Comparison of ENCODE assay signal across 19 cellular contexts in genomic region chr7:50734246-50734645, GRCh38. TPM values are rescaled to one million over a fixed set of nuclear protein-coding genes. Genes with fewer than 3 reads are reported as not detected.
A peak's percentile ranks its signal among the peaks of the same experiment; 100 is the strongest.
DNase-seq lines count a peak whose midpoint lies in the region; ATAC-seq, FAIRE-seq and TF ChIP-seq lines count a peak whose summit lies in the region.
"Had no signal": no experiment of that assay in that cellular context is flagged by ENCODE, and none has a peak within 500 bp of the region (broad histone marks: within the 10 kb centered on the region; RNA-seq: fewer than 3 reads in every experiment).

No MANE protein-coding gene starts in this region.

- H2BK5ac ChIP-seq in neuronal stem cell (ENCODE audit: low read length): no peak overlapping the region

- H4K91ac ChIP-seq in neuronal stem cell (ENCODE audit: low read depth, low read length, poor library complexity): no peak overlapping the region

- H3K23ac ChIP-seq in neuronal stem cell (ENCODE audit: low read depth, low read length, poor library complexity): peak overlapping the region; percentile 23

- H4K20me1 ChIP-seq in PC-9 (ENCODE audit: insufficient read depth): peaks cover 47% of the 10 kb centered on the region

- no peaks in the 10 kb centered on the region for H3K27me3 ChIP-seq in PC-9 (ENCODE audit: insufficient read depth, low read depth)
- H3K27me3 ChIP-seq in neuronal stem cell (ENCODE audit: control insufficient read depth in 3 of 3, insufficient read depth in 3 of 3, low read depth in 1 of 3, low read length in 3 of 3): no peaks in the 10 kb centered on the region

- H2AFZ ChIP-seq in PC-9 (no peak overlapping the region), neuronal stem cell (ENCODE audit: low read length) (no peak overlapping the region)

- TF ChIP-seq CTCF in A549 (IDR thresholded peaks at IDR 0.05) (no peak), PC-9 (conservative IDR thresholded peaks at IDR 0.05) (no peak)

- intact Hi-C loops in PC-9 (cut with micrococcal nuclease; ENCODE audit: unreplicated experiment): no loop called here

- no peaks in the 10 kb centered on the region for H3K9me2 ChIP-seq in PC-9 (ENCODE audit: insufficient read depth)

- peak overlapping the region; percentile 59 for H3K18ac ChIP-seq in neuronal stem cell (ENCODE audit: low read length)

- peaks cover 4% of the 10 kb centered on the region for H3K79me1 ChIP-seq in neuronal stem cell (ENCODE audit: low read depth, low read length)

- no peak overlapping the region for H3K4ac ChIP-seq in neuronal stem cell (ENCODE audit: low read length)

- no peak for TF ChIP-seq POLR2A in A549 (IDR thresholded peaks at IDR 0.05; ENCODE audit: low read length)

- no peak overlapping the region for H4K8ac ChIP-seq in neuronal stem cell (ENCODE audit: low read depth, low read length)

- no peaks in the 10 kb centered on the region for H3K36me3 ChIP-seq in PC-9 (ENCODE audit: low read depth)
- peaks cover 0 to 15% of the 10 kb centered on the region in 2 donors for H3K36me3 ChIP-seq in neuronal stem cell (replicated peaks in 1 of 2; ENCODE audit: control insufficient read depth in 2 of 2, insufficient read depth in 2 of 2, low read length in 2 of 2)

- no peak overlapping the region for H3K9ac ChIP-seq in neuronal stem cell (ENCODE audit: low read depth, low read length, poor library complexity)

- POLR2A ChIA-PET in A549 (lab: Yijun Ruan, JAX) (interaction anchor here (0.6 kb wide), 1 partner anchor 57 kb away, joined by 3 read pairs; no protein-coding TSS in a partner anchor), PC-9 (lab: Charles Lee; ENCODE audit: unreplicated experiment) (no interaction called here)

- ATAC-seq in A549 (no peak), GM18517 (IDR thresholded peaks at IDR 0.05; ENCODE audit: unreplicated experiment) (no peak), HG02623 (IDR thresholded peaks at IDR 0.05; ENCODE audit: unreplicated experiment) (no peak)
- ATAC-seq: Right ventricle myocardium inferior had no signal

- H2BK15ac ChIP-seq in neuronal stem cell (ENCODE audit: low read length): no peak overlapping the region

- H3K27ac ChIP-seq in A549 (peak overlapping the region; percentile 63 to 85), PC-9 (peak overlapping the region; percentile 31), epithelial cell of prostate (peak overlapping the region; percentile 46), neuronal stem cell (replicated peaks; ENCODE audit: low read length) (no peak overlapping the region)

- H3K4me3 ChIP-seq in A549 (0 out of 3 replicates have a peak overlapping the region, but pooled peaks have one; percentile 13), PC-9 (no peak overlapping the region), neuronal stem cell (ENCODE audit: low read length in 2 of 2) (no peak overlapping the region)

- H2BK12ac ChIP-seq in neuronal stem cell (ENCODE audit: low read length): no peak overlapping the region

- peaks cover 9% of the 10 kb centered on the region for H3F3A ChIP-seq in PC-9 (ENCODE audit: insufficient read depth, low read depth)

- no peak overlapping the region for H2AK5ac ChIP-seq in neuronal stem cell (ENCODE audit: low read depth, low read length)

- peak overlapping the region; percentile 76 for H3K4me2 ChIP-seq in A549
- H3K4me2 ChIP-seq in PC-9: peak overlapping the region; percentile 21
- H3K4me2 ChIP-seq in neuronal stem cell (ENCODE audit: insufficient read depth, low read length, poor library complexity, severe bottlenecking): no peak overlapping the region

- TF ChIP-seq RAD21 in A549 (conservative IDR thresholded peaks at IDR 0.05 in 1 of 2, IDR thresholded peaks at IDR 0.05 in 1 of 2): no peak

- H3K79me2 ChIP-seq in PC-9 (ENCODE audit: low read depth): peaks cover 62% of the 10 kb centered on the region

- no peak for FAIRE-seq in A549 (lab: Jason Lieb, UNC)
- FAIRE-seq: GM12891 had no signal

- CTCF ChIA-PET in A549 (lab: Yijun Ruan, JAX): no interaction called here
- CTCF ChIA-PET in PC-9 (lab: Charles Lee): interaction anchor here (0.6 kb wide), 1 partner anchor 392 kb away, joined by 4 read pairs; no protein-coding TSS in a partner anchor

- TF ChIP-seq EP300 in A549 (IDR thresholded peaks at IDR 0.05): no peak

- WGBS in A549 (ENCODE audit: missing lambda C conversion rate): 93% methylated on average over 8 of the region's 8 CpGs
- no CpG with 5 or more reads among the region's 8 CpGs for WGBS in neuronal stem cell (ENCODE audit: extremely low coverage in 2 of 2, insufficient read length in 2 of 2, insufficient replicate concordance in 1 of 2), 2 donors

- H2BK120ac ChIP-seq in neuronal stem cell (ENCODE audit: low read depth, low read length): no peak overlapping the region

- peak overlapping the region; percentile 57 for H3K14ac ChIP-seq in neuronal stem cell (ENCODE audit: low read length)

- H3K4me1 ChIP-seq in A549 (peaks cover 57% of the 10 kb centered on the region), PC-9 (replicated peaks; ENCODE audit: insufficient read depth) (peaks cover 29% of the 10 kb centered on the region), neuronal stem cell (ENCODE audit: control insufficient read depth in 2 of 2, insufficient read depth in 1 of 2, low read depth in 1 of 2, low read length in 2 of 2) (peaks cover 0 to 12% of the 10 kb centered on the region in 2 donors)

- H3K9me3 ChIP-seq in A549 (no peaks in the 10 kb centered on the region), PC-9 (ENCODE audit: insufficient read depth, low read depth) (peaks cover 3% of the 10 kb centered on the region; the same call in 1 of the 2 replicates), neuronal stem cell (replicated peaks in 1 of 2; ENCODE audit: control insufficient read depth in 2 of 2, insufficient read depth in 1 of 2, low read depth in 1 of 2, low read length in 2 of 2) (peaks cover 2 to 18% of the 10 kb centered on the region in 2 donors)

- no TSS peak for BruUV-seq in PC-9 (replicated peaks; lab: Mats Ljungman, UMichigan)

- DNase-seq in A549 (ENCODE audit: low read depth in 1 of 2, low spot score in 1 of 2) (no peak), PC-9 (no peak), epithelial cell of prostate (ENCODE audit: low read depth, low spot score) (no peak), neuronal stem cell (ENCODE audit: low spot score) (no peak), hippocampal formation (lab: John Stamatoyannopoulos, UW) (no peak), NCI-H526 treated with DMSO at 0.1 percent for 48 hours (lab: John Stamatoyannopoulos, UW) (no peak)
- DNase-seq: 8988T, DMS 273 treated with DMSO at 0.1 percent for 48 hours, GF-D8, H9, NCI-H1417 treated with DMSO at 0.1 percent for 48 hours, NCI-H2029, NCI-H2171, NCI-H446 treated with DMSO at 0.1 percent for 48 hours, NCI-H774 had no signal

TF ChIP-seq in A549, 52 proteins besides CTCF, POLR2A, EP300 and RAD21 (continues in another document):
- TF ChIP-seq, protein P1, sequence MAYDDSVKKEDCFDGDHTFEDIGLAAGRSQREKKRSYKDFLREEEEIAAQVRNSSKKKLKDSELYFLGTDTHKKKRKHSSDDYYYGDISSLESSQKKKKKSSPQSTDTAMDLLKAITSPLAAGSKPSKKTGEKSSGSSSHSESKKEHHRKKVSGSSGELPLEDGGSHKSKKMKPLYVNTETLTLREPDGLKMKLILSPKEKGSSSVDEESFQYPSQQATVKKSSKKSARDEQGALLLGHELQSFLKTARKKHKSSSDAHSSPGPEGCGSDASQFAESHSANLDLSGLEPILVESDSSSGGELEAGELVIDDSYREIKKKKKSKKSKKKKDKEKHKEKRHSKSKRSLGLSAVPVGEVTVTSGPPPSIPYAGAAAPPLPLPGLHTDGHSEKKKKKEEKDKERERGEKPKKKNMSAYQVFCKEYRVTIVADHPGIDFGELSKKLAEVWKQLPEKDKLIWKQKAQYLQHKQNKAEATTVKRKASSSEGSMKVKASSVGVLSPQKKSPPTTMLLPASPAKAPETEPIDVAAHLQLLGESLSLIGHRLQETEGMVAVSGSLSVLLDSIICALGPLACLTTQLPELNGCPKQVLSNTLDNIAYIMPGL (CRISPR knock-in tag; IDR thresholded peaks at IDR 0.05; ENCODE audit: borderline replicate concordance): no peak
- no peak for TF ChIP-seq MYC (IDR thresholded peaks at IDR 0.05; ENCODE audit: borderline replicate concordance, low read length)
- TF ChIP-seq NR3C1 (IDR thresholded peaks at IDR 0.05): no peak
- TF ChIP-seq, protein P2, sequence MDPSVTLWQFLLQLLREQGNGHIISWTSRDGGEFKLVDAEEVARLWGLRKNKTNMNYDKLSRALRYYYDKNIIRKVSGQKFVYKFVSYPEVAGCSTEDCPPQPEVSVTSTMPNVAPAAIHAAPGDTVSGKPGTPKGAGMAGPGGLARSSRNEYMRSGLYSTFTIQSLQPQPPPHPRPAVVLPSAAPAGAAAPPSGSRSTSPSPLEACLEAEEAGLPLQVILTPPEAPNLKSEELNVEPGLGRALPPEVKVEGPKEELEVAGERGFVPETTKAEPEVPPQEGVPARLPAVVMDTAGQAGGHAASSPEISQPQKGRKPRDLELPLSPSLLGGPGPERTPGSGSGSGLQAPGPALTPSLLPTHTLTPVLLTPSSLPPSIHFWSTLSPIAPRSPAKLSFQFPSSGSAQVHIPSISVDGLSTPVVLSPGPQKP (IDR thresholded peaks at IDR 0.05; ENCODE audit: low read depth, low read length): no peak
- TF ChIP-seq HOXB5 (CRISPR knock-in tag; IDR thresholded peaks at IDR 0.05): no peak
- TF ChIP-seq NFE2L2 (conservative IDR thresholded peaks at IDR 0.05; ENCODE audit: low read length): no peak
- no peak for TF ChIP-seq ZNF302 (CRISPR knock-in tag; IDR thresholded peaks at IDR 0.05)
- TF ChIP-seq EHMT2 (IDR thresholded peaks at IDR 0.05; ENCODE audit: low read depth): no peak
- TF ChIP-seq, protein P3, sequence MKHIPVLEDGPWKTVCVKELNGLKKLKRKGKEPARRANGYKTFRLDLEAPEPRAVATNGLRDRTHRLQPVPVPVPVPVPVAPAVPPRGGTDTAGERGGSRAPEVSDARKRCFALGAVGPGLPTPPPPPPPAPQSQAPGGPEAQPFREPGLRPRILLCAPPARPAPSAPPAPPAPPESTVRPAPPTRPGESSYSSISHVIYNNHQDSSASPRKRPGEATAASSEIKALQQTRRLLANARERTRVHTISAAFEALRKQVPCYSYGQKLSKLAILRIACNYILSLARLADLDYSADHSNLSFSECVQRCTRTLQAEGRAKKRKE (CRISPR knock-in tag; IDR thresholded peaks at IDR 0.05; ENCODE audit: low read depth): no peak

RNA-seq across cellular contexts. Expression of gene GRB10, which starts 48.5 kb away (rescaled TPM):
- polyA plus RNA-seq in A549 (2011; rRNA removed): 23.2 and 42.3 TPM in 2 replicates
- 10.1 and 12.7 TPM in 2 replicates for polyA plus RNA-seq in A549 (2012; cell fraction: cytosol; rRNA removed)
- 19.9 and 33.8 TPM in 2 replicates for polyA plus RNA-seq in A549 (2012; cell fraction: nucleus; rRNA removed)
- polyA plus RNA-seq in A549 (2017; fragmentation: RNase III; extraction: RNeasy Plus Mini Kit Qiagen cat#74134 plus additional on column Dnase treatment): 34.7 to 37.6 TPM (median 37.0 TPM) in 3 replicates
- polyA minus RNA-seq in A549 (2011; rRNA and poly(A)+ RNA removed): 64.5 and 88.4 TPM in 2 replicates
- total RNA-seq in PC-9 (2021): 47.9 and 55.8 TPM in 2 replicates
- 55.9 TPM for polyA plus RNA-seq in neuronal stem cell (2013, experiment 1 of 2)
- polyA plus RNA-seq in neuronal stem cell (2013, experiment 2 of 2): 55.2 TPM
